1 cellular context compared by ENCODE assay signal in genomic region chr11:827146-827860, GRCh38.
TF ChIP-seq lines count a peak whose summit lies in the region.

No MANE protein-coding gene starts in this region.

TF ChIP-seq in HepG2, 621 proteins besides CTCF, POLR2A, EP300 and RAD21 (continued from another document and continues in another):
- TF ChIP-seq ERF (CRISPR knock-in tag; IDR thresholded peaks at IDR 0.05) = peak; percentile 23
- TF ChIP-seq THYN1 (CRISPR knock-in tag; IDR thresholded peaks at IDR 0.05; ENCODE audit: borderline replicate concordance, low read depth) = no peak
- TF ChIP-seq MYPOP (CRISPR knock-in tag; IDR thresholded peaks at IDR 0.05) = 0 out of 2 replicates have a peak, but pooled peaks have one; percentile 44
- TF ChIP-seq TMF1 (CRISPR knock-in tag; IDR thresholded peaks at IDR 0.05; ENCODE audit: low read depth) = peak; percentile 32; the same call in 1 of the 2 replicates
- TF ChIP-seq PHF21A (CRISPR knock-in tag; IDR thresholded peaks at IDR 0.05) = peak; percentile 58; the same call in 1 of the 2 replicates
- peak; percentile 27 for TF ChIP-seq ASH2L (IDR thresholded peaks at IDR 0.05; ENCODE audit: insufficient read length, low read depth, low read length)
- no peak for TF ChIP-seq ZFAT (CRISPR knock-in tag; conservative IDR thresholded peaks at IDR 0.05)
- TF ChIP-seq KLF16 (CRISPR knock-in tag; IDR thresholded peaks at IDR 0.05) = peak in 1 of 2 experiments; percentile 72; a peak in 1 of 4 replicates
- TF ChIP-seq RXRB (CRISPR knock-in tag; IDR thresholded peaks at IDR 0.05; ENCODE audit: borderline replicate concordance) = peak; percentile 53; the same call in 1 of the 2 replicates
- TF ChIP-seq BCL6 (CRISPR knock-in tag; IDR thresholded peaks at IDR 0.05) = peak; percentile 62
- no peak for TF ChIP-seq ZNF263 (CRISPR knock-in tag; IDR thresholded peaks at IDR 0.05)
- no peak for TF ChIP-seq PAWR (CRISPR knock-in tag; IDR thresholded peaks at IDR 0.05; ENCODE audit: borderline replicate concordance)
- no peak for TF ChIP-seq GABPA (IDR thresholded peaks at IDR 0.05; ENCODE audit: low read depth, low read length)
- peak; percentile 71 for TF ChIP-seq GABPA (CRISPR knock-in tag; IDR thresholded peaks at IDR 0.05; ENCODE audit: low read depth)
- peak; percentile 55; the same call in 1 of the 2 replicates for TF ChIP-seq SIN3A (IDR thresholded peaks at IDR 0.05; ENCODE audit: borderline replicate concordance, low read depth, low read length)
- no peak for TF ChIP-seq RBM22 (optimal IDR thresholded peaks at IDR 0.05; ENCODE audit: low read length)
- peak; percentile 82; the same call in 1 of the 2 replicates for TF ChIP-seq ZNF230 (CRISPR knock-in tag; IDR thresholded peaks at IDR 0.05)
- peak; percentile 84 for TF ChIP-seq ZNF18 (CRISPR knock-in tag; IDR thresholded peaks at IDR 0.05; ENCODE audit: insufficient replicate concordance)
- TF ChIP-seq ZSCAN22 (CRISPR knock-in tag; IDR thresholded peaks at IDR 0.05) = 0 out of 2 replicates have a peak, but pooled peaks have one; percentile 28
- no peak for TF ChIP-seq KIAA2018 (CRISPR knock-in tag; IDR thresholded peaks at IDR 0.05; ENCODE audit: borderline replicate concordance)
- TF ChIP-seq ZBTB7A (CRISPR knock-in tag; IDR thresholded peaks at IDR 0.05) = peak; percentile 79; the same call in 1 of the 2 replicates
- peak; percentile 98 for TF ChIP-seq ZNF746 (CRISPR knock-in tag; IDR thresholded peaks at IDR 0.05)
- no peak for TF ChIP-seq TCF12 (IDR thresholded peaks at IDR 0.05)
- peak; percentile 80; the same call in 1 of the 2 replicates for TF ChIP-seq TCF12 (CRISPR knock-in tag; IDR thresholded peaks at IDR 0.05)
- no peak for TF ChIP-seq ZNF558 (CRISPR knock-in tag; IDR thresholded peaks at IDR 0.05; ENCODE audit: borderline replicate concordance)
- TF ChIP-seq TFDP2 (CRISPR knock-in tag; IDR thresholded peaks at IDR 0.05) = peak; percentile 57; the same call in 1 of the 2 replicates
- TF ChIP-seq RORA (CRISPR knock-in tag; IDR thresholded peaks at IDR 0.05) = no peak
- no peak for TF ChIP-seq ZNF569 (CRISPR knock-in tag; IDR thresholded peaks at IDR 0.05; ENCODE audit: borderline replicate concordance)
- TF ChIP-seq FOXA3 (CRISPR knock-in tag; IDR thresholded peaks at IDR 0.05) = no peak
- 0 out of 2 replicates have a peak, but pooled peaks have one; percentile 49 for TF ChIP-seq RNF2 (conservative IDR thresholded peaks at IDR 0.05; ENCODE audit: low read depth)
- no peak for TF ChIP-seq FLYWCH1 (CRISPR knock-in tag; IDR thresholded peaks at IDR 0.05)
- TF ChIP-seq HMG20B (CRISPR knock-in tag; conservative IDR thresholded peaks at IDR 0.05) = peak; percentile 45; the same call in 1 of the 2 replicates
- TF ChIP-seq RARA (CRISPR knock-in tag; IDR thresholded peaks at IDR 0.05) = peak; percentile 43
- peak; percentile 71 for TF ChIP-seq YEATS4 (CRISPR knock-in tag; IDR thresholded peaks at IDR 0.05; ENCODE audit: borderline replicate concordance)
- no peak for TF ChIP-seq ZNF17 (CRISPR knock-in tag; IDR thresholded peaks at IDR 0.05)
- TF ChIP-seq E2F1 (CRISPR knock-in tag; IDR thresholded peaks at IDR 0.05) = no peak; the same call in 1 of the 2 replicates
- no peak for TF ChIP-seq ZNF674 (CRISPR knock-in tag; IDR thresholded peaks at IDR 0.05; ENCODE audit: low read depth)
- TF ChIP-seq FOSL2 (CRISPR knock-in tag; IDR thresholded peaks at IDR 0.05) = peak; percentile 29; the same call in 1 of the 2 replicates
- TF ChIP-seq KLF13 (CRISPR knock-in tag; IDR thresholded peaks at IDR 0.05) = peak; percentile 25; the same call in 1 of the 2 replicates
- peak; percentile 48; the same call in 1 of the 2 replicates for TF ChIP-seq GATAD2A (CRISPR knock-in tag; IDR thresholded peaks at IDR 0.05)
- TF ChIP-seq BORCS8-MEF2B (CRISPR knock-in tag; IDR thresholded peaks at IDR 0.05) = peak; percentile 50; the same call in 1 of the 2 replicates
- 0 out of 2 replicates have a peak, but pooled peaks have one; percentile 63 for TF ChIP-seq ESRRA (CRISPR knock-in tag; IDR thresholded peaks at IDR 0.05; ENCODE audit: low read depth)
- TF ChIP-seq SAP130 (CRISPR knock-in tag; IDR thresholded peaks at IDR 0.05; ENCODE audit: low read depth) = peak; percentile 89
- peak; percentile 47; the same call in 1 of the 2 replicates for TF ChIP-seq ZNF777 (CRISPR knock-in tag; IDR thresholded peaks at IDR 0.05)
- peak; percentile 25; the same call in 1 of the 2 replicates for TF ChIP-seq ZNF331 (CRISPR knock-in tag; IDR thresholded peaks at IDR 0.05)
- peak; percentile 90 for TF ChIP-seq AKAP8 (CRISPR knock-in tag; IDR thresholded peaks at IDR 0.05)
- no peak for TF ChIP-seq ZNF816 (CRISPR knock-in tag; IDR thresholded peaks at IDR 0.05; ENCODE audit: borderline replicate concordance)
- no peak for TF ChIP-seq LCORL (IDR thresholded peaks at IDR 0.05)
- TF ChIP-seq LCORL (CRISPR knock-in tag; IDR thresholded peaks at IDR 0.05) = peak; percentile 88
- peak; percentile 73; the same call in 1 of the 2 replicates for TF ChIP-seq ZNF225 (CRISPR knock-in tag; IDR thresholded peaks at IDR 0.05)
- TF ChIP-seq SMC3 (IDR thresholded peaks at IDR 0.05; ENCODE audit: low read length) = no peak
- 0 out of 2 replicates have a peak, but pooled peaks have one; percentile 51 for TF ChIP-seq FIP1L1 (IDR thresholded peaks at IDR 0.05; ENCODE audit: borderline replicate concordance, insufficient read depth, low read depth, low read length)
- no peak for TF ChIP-seq CAMTA2 (CRISPR knock-in tag; IDR thresholded peaks at IDR 0.05; ENCODE audit: borderline replicate concordance)
- TF ChIP-seq CENPX (CRISPR knock-in tag; IDR thresholded peaks at IDR 0.05) = no peak
- TF ChIP-seq SRY (CRISPR knock-in tag; IDR thresholded peaks at IDR 0.05) = peak; percentile 81
- TF ChIP-seq ZNF253 (CRISPR knock-in tag; IDR thresholded peaks at IDR 0.05; ENCODE audit: borderline replicate concordance) = peak; percentile 66; the same call in 1 of the 2 replicates
- peak; percentile 86 for TF ChIP-seq ZNF547 (CRISPR knock-in tag; IDR thresholded peaks at IDR 0.05)
- no peak for TF ChIP-seq ZNF33B (CRISPR knock-in tag; IDR thresholded peaks at IDR 0.05)
- no peak for TF ChIP-seq ZNF614 (CRISPR knock-in tag; IDR thresholded peaks at IDR 0.05; ENCODE audit: borderline replicate concordance)
- peak; percentile 88 for TF ChIP-seq MXD1 (CRISPR knock-in tag; IDR thresholded peaks at IDR 0.05)
